Comparison of ENCODE assay signal across 1 cellular context in genomic region chr1:54480201-54480848, GRCh38.
TF ChIP-seq lines count a peak whose summit lies in the region.

No MANE protein-coding gene starts in this region.

TF ChIP-seq in GM23338, 12 proteins besides CTCF, POLR2A, EP300 and RAD21 (continued from another document):
- no peak for TF ChIP-seq EZH2phosphoT487 (IDR thresholded peaks at IDR 0.05; ENCODE audit: unreplicated experiment)
- no peak for TF ChIP-seq JUNB (IDR thresholded peaks at IDR 0.05; ENCODE audit: unreplicated experiment)
